Comparison of ENCODE assay signal across 8 cellular contexts in the genomic region with DNA sequence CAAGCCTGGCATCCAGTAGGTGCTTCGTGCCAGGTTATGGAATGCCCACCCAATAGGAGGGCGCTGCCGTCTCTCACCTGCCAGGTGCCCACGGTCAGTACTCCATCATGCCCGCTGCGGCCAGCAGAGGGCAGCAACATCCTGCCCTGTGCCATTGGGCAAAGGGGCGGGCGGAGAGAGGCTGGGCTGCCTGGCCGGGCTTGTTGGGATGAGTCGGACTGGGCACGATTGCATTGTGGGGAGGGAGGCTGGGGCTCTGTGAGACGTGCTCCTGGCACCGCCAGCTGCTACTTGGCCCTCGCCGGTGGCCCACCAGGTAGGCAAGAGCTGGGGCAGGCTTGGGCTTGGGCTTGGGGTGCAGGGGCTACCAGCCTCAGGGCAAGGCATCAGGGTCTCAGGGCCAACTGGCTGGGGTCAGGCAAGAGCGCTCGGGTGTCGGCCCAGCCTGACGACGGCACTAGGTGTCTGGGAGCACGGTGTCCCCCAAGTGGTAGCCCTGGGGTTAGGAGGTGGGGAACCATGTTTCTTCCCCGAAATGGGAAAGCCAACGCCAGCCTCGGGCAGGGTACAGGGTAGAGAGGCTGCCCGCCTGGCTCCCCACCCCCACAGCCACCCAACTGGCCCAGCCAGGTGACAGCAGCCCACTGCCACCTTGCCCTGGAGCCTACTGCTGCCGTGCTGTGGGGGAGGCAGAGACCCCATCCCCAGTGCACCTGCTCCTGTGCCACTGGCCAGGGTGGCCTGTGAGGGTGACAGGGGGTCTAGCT. TPM values are rescaled to one million over a fixed set of nuclear protein-coding genes. Genes with fewer than 3 reads are reported as not detected.
A peak's percentile ranks its signal among the peaks of the same experiment; 100 is the strongest.
DNase-seq lines count a peak whose midpoint lies in the region; ATAC-seq, FAIRE-seq and TF ChIP-seq lines count a peak whose summit lies in the region.

Gene PLXNB3, plus strand, starts transcription at position 261 of the 767 bp plus-strand sequence. CDS start 1,287 bp downstream, outside the sequence.

- no peak within 1 kb of the TSS for H3K4me3 ChIP-seq in GM12878
- H3K4me3 ChIP-seq in skeletal muscle cell (ENCODE audit: low read depth, low read length), result peak within 1 kb of the TSS; percentile 51

- BruUV-seq in GM12878 (replicated peaks; lab: Mats Ljungman, UMichigan), result no TSS peak

- SMC1A ChIA-PET in GM12878 (lab: Charles Lee; ENCODE audit: uncharacterized antibody, unreplicated experiment), result no interaction called here

- intact Hi-C loops in GM12878 (cut with micrococcal nuclease; ENCODE audit: unreplicated experiment), result loop anchor here (1.0 to 5.0 kb wide), 3 partner anchors 183 to 288 kb away; no protein-coding TSS in a partner anchor

- H3K36me3 ChIP-seq in GM12878 (ENCODE audit: control insufficient read depth in 2 of 2, insufficient read depth in 2 of 2, low read length in 1 of 2), result no peaks in the 10 kb centered on the region

- no peak within 1 kb of the TSS for H3K9ac ChIP-seq in GM12878 (ENCODE audit: control insufficient read depth, insufficient read depth, low read length)

- peak; percentile 79 to 90 (median 87) for TF ChIP-seq CTCF in GM12878 (IDR thresholded peaks at IDR 0.05 in 2 of 3, conservative IDR thresholded peaks at IDR 0.05 in 1 of 3; ENCODE audit: control insufficient read depth in 2 of 3, extremely low read depth in 1 of 3, insufficient read depth in 1 of 3, low read depth in 3 of 3, low read length in 3 of 3)

- TF ChIP-seq POLR2A in GM12878 (IDR thresholded peaks at IDR 0.05; ENCODE audit: low read depth, low read length), result no peak

- no peaks in the 10 kb centered on the region; the same call in 2 of the 3 replicates for H3K9me3 ChIP-seq in GM12878 (replicated peaks; ENCODE audit: control insufficient read depth, insufficient read depth, low read length)

- no peaks in the 10 kb centered on the region for H3K79me2 ChIP-seq in GM12878 (ENCODE audit: control insufficient read depth, insufficient read depth, low read length)

- ATAC-seq in GM19452 (IDR thresholded peaks at IDR 0.05; ENCODE audit: unreplicated experiment), result peak; percentile 51
- ATAC-seq in GM12878, result peak; percentile 95

- CTCF ChIA-PET in GM12878 (lab: Yijun Ruan, JAX), result interaction anchor here (0.6 to 2.3 kb wide), 6 partner anchors 10 to 205 kb away, joined by 3 to 26 read pairs (median 4); partner anchors contain the start of gene SLC6A8

- DNase-seq in Ammon's horn (ENCODE audit: low spot score), result peak; percentile 89
- peak; percentile 46 for DNase-seq in NCI-H146 treated with DMSO at 0.1 percent for 48 hours (lab: John Stamatoyannopoulos, UW; ENCODE audit: unreplicated experiment)
- DNase-seq in UCSD-AML1 (lab: John Stamatoyannopoulos, UW; ENCODE audit: unreplicated experiment), result peak; percentile 77
- DNase-seq in GM12878 (ENCODE audit: low read depth, low spot score), result peak; percentile 0
- DNase-seq in hippocampal formation (lab: John Stamatoyannopoulos, UW), result peak; percentile 71 to 72
- DNase-seq in skeletal muscle cell (ENCODE audit: low read depth), result peak; percentile 19
- no peak for DNase-seq in cortex of kidney (lab: John Stamatoyannopoulos, UW)

- no peak within 1 kb of the TSS for H3K4me2 ChIP-seq in GM12878 (ENCODE audit: control insufficient read depth, insufficient read depth)

- no peak within 1 kb of the TSS for H2AFZ ChIP-seq in GM12878 (ENCODE audit: control insufficient read depth, low read depth, low read length)

- TF ChIP-seq RAD21 in GM12878 (IDR thresholded peaks at IDR 0.05; ENCODE audit: insufficient read depth, low read depth, low read length), result peak; percentile 85

- 12% methylated on average over 26 of the region's 26 CpGs for WGBS in GM12878 (ENCODE audit: insufficient coverage, insufficient replicate concordance, low lambda C conversion rate, missing lambda C conversion rate)

- H3K4me1 ChIP-seq in GM12878 (ENCODE audit: control insufficient read depth, insufficient read depth, low read length), result no peaks in the 10 kb centered on the region

- RAD21 ChIA-PET in GM12878 (lab: Charles Lee; ENCODE audit: unreplicated experiment), result interaction anchor here (0.5 kb wide), 1 partner anchor 181 kb away, joined by 3 read pairs; no protein-coding TSS in a partner anchor

- no peaks in the 10 kb centered on the region for H3K27me3 ChIP-seq in GM12878 (replicated peaks in 1 of 2; ENCODE audit: control insufficient read depth in 2 of 2, insufficient read depth in 2 of 2, low read length in 1 of 2)

- POLR2A ChIA-PET in GM12878 (lab: Charles Lee), result no interaction called here

- H3K27ac ChIP-seq in GM12878 (ENCODE audit: control insufficient read depth, insufficient read depth), result no peak within 1 kb of the TSS

- H4K20me1 ChIP-seq in GM12878 (ENCODE audit: control insufficient read depth, insufficient read depth), result no peaks in the 10 kb centered on the region

- FAIRE-seq in GM12878 (lab: Jason Lieb, UNC), result no peak

- in situ Hi-C loops in GM12878 (cut with MboI), result loop anchor here (5.0 kb wide), 1 partner anchor 198 kb away; no protein-coding TSS in a partner anchor

- no peak for TF ChIP-seq EP300 in GM12878 (IDR thresholded peaks at IDR 0.05; ENCODE audit: borderline replicate concordance in 1 of 2, control insufficient read depth in 1 of 2, low read depth in 2 of 2, low read length in 2 of 2)

TF ChIP-seq in GM12878, 131 proteins besides CTCF, POLR2A, EP300 and RAD21:
- peak; percentile 14 to 33; a peak in 1 of 4 replicates for TF ChIP-seq BHLHE40 (IDR thresholded peaks at IDR 0.05; ENCODE audit: borderline replicate concordance in 1 of 2, low read depth in 2 of 2, low read length in 1 of 2)
- TF ChIP-seq LARP7 (IDR thresholded peaks at IDR 0.05), result peak; percentile 37; the same call in 1 of the 2 replicates
- TF ChIP-seq, protein P1, sequence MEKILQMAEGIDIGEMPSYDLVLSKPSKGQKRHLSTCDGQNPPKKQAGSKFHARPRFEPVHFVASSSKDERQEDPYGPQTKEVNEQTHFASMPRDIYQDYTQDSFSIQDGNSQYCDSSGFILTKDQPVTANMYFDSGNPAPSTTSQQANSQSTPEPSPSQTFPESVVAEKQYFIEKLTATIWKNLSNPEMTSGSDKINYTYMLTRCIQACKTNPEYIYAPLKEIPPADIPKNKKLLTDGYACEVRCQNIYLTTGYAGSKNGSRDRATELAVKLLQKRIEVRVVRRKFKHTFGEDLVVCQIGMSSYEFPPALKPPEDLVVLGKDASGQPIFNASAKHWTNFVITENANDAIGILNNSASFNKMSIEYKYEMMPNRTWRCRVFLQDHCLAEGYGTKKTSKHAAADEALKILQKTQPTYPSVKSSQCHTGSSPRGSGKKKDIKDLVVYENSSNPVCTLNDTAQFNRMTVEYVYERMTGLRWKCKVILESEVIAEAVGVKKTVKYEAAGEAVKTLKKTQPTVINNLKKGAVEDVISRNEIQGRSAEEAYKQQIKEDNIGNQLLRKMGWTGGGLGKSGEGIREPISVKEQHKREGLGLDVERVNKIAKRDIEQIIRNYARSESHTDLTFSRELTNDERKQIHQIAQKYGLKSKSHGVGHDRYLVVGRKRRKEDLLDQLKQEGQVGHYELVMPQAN (conservative IDR thresholded peaks at IDR 0.05), result 0 out of 2 replicates have a peak, but pooled peaks have one; percentile 24
- TF ChIP-seq YY1 (IDR thresholded peaks at IDR 0.05; ENCODE audit: low read depth, low read length), result 0 out of 2 replicates have a peak, but pooled peaks have one; percentile 55
- TF ChIP-seq GATAD2B (conservative IDR thresholded peaks at IDR 0.05; ENCODE audit: low read depth), result peak; percentile 28; the same call in 1 of the 2 replicates
- 0 out of 2 replicates have a peak, but pooled peaks have one; percentile 32 for TF ChIP-seq SMARCA5 (IDR thresholded peaks at IDR 0.05)
- TF ChIP-seq SMC3 (IDR thresholded peaks at IDR 0.05; ENCODE audit: borderline replicate concordance, low read length), result peak; percentile 83
- no peak for TF ChIP-seq PAX5 (IDR thresholded peaks at IDR 0.05; ENCODE audit: borderline replicate concordance, low read depth, low read length)
- no peak for TF ChIP-seq RUNX3 (IDR thresholded peaks at IDR 0.05; ENCODE audit: low read length)

RNA-seq across cellular contexts. Expression of gene PLXNB3, which starts in this region (rescaled TPM):
- 0.31 TPM in 1 of 2 replicates, not detected in the other for total RNA-seq in GM12878 (2013; cell fraction: nucleolus; rRNA removed)
- not detected in 2 replicates for total RNA-seq in GM12878 (2014; rRNA removed)
- total RNA-seq in GM12878 (2014; rRNA removed; fragmentation: Illumina TruSeq; extraction: Trizol), result not detected in 2 replicates
- 0.21 and 0.53 TPM in 2 replicates for total RNA-seq in GM12878 (2021)
- 0.31 TPM for polyA plus RNA-seq in GM12878 (2011; ENCODE audit: low read depth)
- polyA plus RNA-seq in GM12878 (2011; rRNA removed), result 0.14 and 0.20 TPM in 2 replicates
- 0.09 and 0.38 TPM in 2 replicates for polyA plus RNA-seq in GM12878 (2011; cell fraction: cytosol; rRNA removed)
- polyA plus RNA-seq in GM12878 (2011; cell fraction: nucleus; rRNA removed), result 3.5 and 3.7 TPM in 2 replicates
- polyA plus RNA-seq in GM12878 (2012), result 0.19 and 0.79 TPM in 2 replicates
- polyA plus RNA-seq in GM12878 (2014; fragmentation: Illumina TruSeq; extraction: Trizol), result 0.18 TPM in 1 of 2 replicates, not detected in the other
- polyA plus RNA-seq in GM12878 (2014; fragmentation: Nextera tagmentation; extraction: Ambion mirVana), result not detected
- 0.62 and 0.68 TPM in 2 replicates for polyA plus RNA-seq in GM12878 (2014; rRNA removed)
- under 1 TPM; 0.06 to 0.43 TPM for polyA plus RNA-seq in GM12878 (2016; fragmentation: Nextera tagmentation; extraction: Ambion mirVana)
- polyA minus RNA-seq in GM12878 (2011; rRNA and poly(A)+ RNA removed), result 0.82 TPM in 1 of 2 replicates, not detected in the other
- 0.94 TPM in 1 of 2 replicates, not detected in the other for polyA minus RNA-seq in GM12878 (2011; cell fraction: cytosol; rRNA and poly(A)+ RNA removed)
- polyA minus RNA-seq in GM12878 (2011; cell fraction: nucleus; rRNA and poly(A)+ RNA removed), result 0.36 and 0.48 TPM in 2 replicates
